ENCODE assay signal across 8 cellular contexts in genomic region chr19:5031231-5032100, GRCh38.
DNase-seq lines count a peak whose midpoint lies in the region; ATAC-seq and TF ChIP-seq lines count a peak whose summit lies in the region.

No MANE protein-coding gene starts in this region.

- H3K4me3 Mint-ChIP-seq in neural crest cell = no peak overlapping the region

- no peaks in the 10 kb centered on the region for H3K27me3 Mint-ChIP-seq in neural crest cell (ENCODE audit: low read depth)

- peak; percentile 79 for ATAC-seq in stimulated activated naive CD8-positive, alpha-beta T cell treated with anti-CD3 and anti-CD28 coated beads, Interleukin-15, Interleukin-2, amounts not matched to agents 100 U/mL and 50 U/mL, for 24 hours
- ATAC-seq in GM18861 (IDR thresholded peaks at IDR 0.05; ENCODE audit: unreplicated experiment) = no peak

- H3K36me3 Mint-ChIP-seq in neural crest cell (ENCODE audit: low read depth) = no peaks in the 10 kb centered on the region

- peaks cover 22% of the 10 kb centered on the region for H3K4me1 Mint-ChIP-seq in neural crest cell

- peak; percentile 96 for DNase-seq in HuH-7 (ENCODE audit: low spot score)
- DNase-seq in RKO (ENCODE audit: low spot score) = peak; percentile 73
- DNase-seq in activated T-helper 1 cell treated with Interleukin-2 at 50 U/mL for 16 hours (ENCODE audit: low read depth) = peak; percentile 66
- DNase-seq in fibroblast of peridontal ligament (ENCODE audit: extremely low read depth) = peak; percentile 70
- DNase-seq in neural crest cell (ENCODE audit: low read depth, low spot score) = peak; percentile 98
- peak; percentile 86 for DNase-seq in stimulated activated naive CD8-positive, alpha-beta T cell treated with anti-CD3 and anti-CD28 coated beads, Interleukin-15, Interleukin-2, amounts not matched to agents 100 U/mL and 50 U/mL, for 24 hours

- no peaks in the 10 kb centered on the region for H3K9me3 Mint-ChIP-seq in neural crest cell

- H3K27ac Mint-ChIP-seq in neural crest cell (ENCODE audit: unreplicated experiment) = peak overlapping the region; percentile 43

- TF ChIP-seq CTCF in GM12873 (IDR thresholded peaks at IDR 0.05; ENCODE audit: insufficient read depth, low read depth, low read length, missing control alignments) = peak; percentile 94
- peak; percentile 97 for TF ChIP-seq CTCF in neural crest cell (conservative IDR thresholded peaks at IDR 0.05)
